17 cellular contexts compared by ENCODE assay signal in genomic region chr1:154236855-154237254, GRCh38. TPM values are rescaled to one million over a fixed set of nuclear protein-coding genes. Genes with fewer than 3 reads are reported as not detected.
DNase-seq lines count a peak whose midpoint lies in the region; ATAC-seq, FAIRE-seq and TF ChIP-seq lines count a peak whose summit lies in the region.
"Had no signal": no experiment of that assay in that cellular context is flagged by ENCODE, and none has a peak within 500 bp of the region (broad histone marks: within the 10 kb centered on the region; RNA-seq: fewer than 3 reads in every experiment).

No MANE protein-coding gene starts in this region.

- H3K36me3 ChIP-seq in right lobe of liver: peaks cover 5 to 63% (median 23%) of the 10 kb centered on the region in 4 donors

- intact Hi-C loops in activated CD4-positive, alpha-beta memory T cell treated with anti-CD3 and anti-CD28 coated beads for 36 hours (cut with micrococcal nuclease): no loop called here
- intact Hi-C loops in right lobe of liver (cut with DNase I): no loop called here

- peaks cover 60% of the 10 kb centered on the region for H3K36me3 Mint-ChIP-seq in activated CD4-positive, alpha-beta memory T cell treated with anti-CD3 and anti-CD28 coated beads for 36 hours
- peaks cover 78% of the 10 kb centered on the region for H3K36me3 Mint-ChIP-seq in activated CD4-positive, alpha-beta memory T cell treated with anti-CD3 and anti-CD28 coated beads, Interleukin-2, amount 10 ng/mL, durations not matched to agents 7 days and 5 days (ENCODE audit: low read depth)
- peaks cover 18% of the 10 kb centered on the region for H3K36me3 Mint-ChIP-seq in T-helper 17 cell (ENCODE audit: low read depth)

- peak overlapping the region in 2 of 3 donors; percentile 75 to 89 for H3K27ac ChIP-seq in right lobe of liver
- H3K27ac ChIP-seq: BLaER1 had no signal

- no peak for TF ChIP-seq CTCF in right lobe of liver (IDR thresholded peaks at IDR 0.05)

- WGBS in right lobe of liver (ENCODE audit: insufficient coverage, low coverage, low lambda C conversion rate, missing lambda C conversion rate): 28% methylated on average over 4 of the region's 4 CpGs

- no peaks in the 10 kb centered on the region for H3K27me3 ChIP-seq in right lobe of liver
- H3K27me3 ChIP-seq: BLaER1 had no signal

- H3K4me3 ChIP-seq in right lobe of liver: peak overlapping the region in 1 of 3 donors; percentile 6
- H3K4me3 ChIP-seq: BLaER1, GM12878 had no signal

- peaks cover 20% of the 10 kb centered on the region for H3K4me1 Mint-ChIP-seq in activated CD4-positive, alpha-beta memory T cell treated with anti-CD3 and anti-CD28 coated beads for 36 hours (ENCODE audit: low read depth)
- H3K4me1 Mint-ChIP-seq in activated CD4-positive, alpha-beta memory T cell treated with anti-CD3 and anti-CD28 coated beads, Interleukin-2, amount 10 ng/mL, durations not matched to agents 7 days and 5 days: peaks cover 27% of the 10 kb centered on the region
- H3K4me1 Mint-ChIP-seq in T-helper 17 cell: peaks cover 19% of the 10 kb centered on the region
- H3K4me1 Mint-ChIP-seq: H9 had no signal

- H3K27me3 Mint-ChIP-seq in activated CD4-positive, alpha-beta memory T cell treated with anti-CD3 and anti-CD28 coated beads for 36 hours: no peaks in the 10 kb centered on the region
- no peaks in the 10 kb centered on the region for H3K27me3 Mint-ChIP-seq in activated CD4-positive, alpha-beta memory T cell treated with anti-CD3 and anti-CD28 coated beads, Interleukin-2, amount 10 ng/mL, durations not matched to agents 7 days and 5 days
- H3K27me3 Mint-ChIP-seq in T-helper 17 cell: no peaks in the 10 kb centered on the region

- TF ChIP-seq POLR2A in right lobe of liver (IDR thresholded peaks at IDR 0.05): no peak

- H3K4me3 Mint-ChIP-seq in activated CD4-positive, alpha-beta memory T cell treated with anti-CD3 and anti-CD28 coated beads for 36 hours: no peak overlapping the region
- H3K4me3 Mint-ChIP-seq in activated CD4-positive, alpha-beta memory T cell treated with anti-CD3 and anti-CD28 coated beads, Interleukin-2, amount 10 ng/mL, durations not matched to agents 7 days and 5 days: no peak overlapping the region
- H3K4me3 Mint-ChIP-seq in T-helper 17 cell: no peak overlapping the region
- H3K4me3 Mint-ChIP-seq: H9 had no signal

- POLR2A ChIA-PET in activated CD4-positive, alpha-beta memory T cell treated with anti-CD3 and anti-CD28 coated beads for 36 hours (lab: Charles Lee): no interaction called here
- POLR2A ChIA-PET in activated CD4-positive, alpha-beta memory T cell treated with anti-CD3 and anti-CD28 coated beads, Interleukin-2, amount 10 ng/mL, durations not matched to agents 7 days and 5 days (lab: Charles Lee): interaction anchor here (1.7 kb wide), 1 partner anchor 15 kb away, joined by 4 read pairs; no protein-coding TSS in a partner anchor

- H3K9me3 ChIP-seq in T-helper 17 cell (ENCODE audit: control insufficient read depth, low read length, poor library complexity, severe bottlenecking) (no peaks in the 10 kb centered on the region), right lobe of liver (no peaks in the 10 kb centered on the region)
- H3K9me3 ChIP-seq: BLaER1 had no signal

- ATAC-seq in T-helper 17 cell (no peak), right lobe of liver (peak; percentile 10 to 74 (median 60)), HG03354 (IDR thresholded peaks at IDR 0.05; ENCODE audit: poor library complexity, severe bottlenecking, unreplicated experiment) (no peak)
- ATAC-seq: GM12878 had no signal

- CTCF ChIA-PET in activated CD4-positive, alpha-beta memory T cell treated with anti-CD3 and anti-CD28 coated beads for 36 hours (lab: Charles Lee): no interaction called here
- CTCF ChIA-PET in activated CD4-positive, alpha-beta memory T cell treated with anti-CD3 and anti-CD28 coated beads, Interleukin-2, amount 10 ng/mL, durations not matched to agents 7 days and 5 days (lab: Charles Lee): no interaction called here

- peak overlapping the region; percentile 0 for H3K27ac Mint-ChIP-seq in activated CD4-positive, alpha-beta memory T cell treated with anti-CD3 and anti-CD28 coated beads for 36 hours
- no peak overlapping the region for H3K27ac Mint-ChIP-seq in activated CD4-positive, alpha-beta memory T cell treated with anti-CD3 and anti-CD28 coated beads, Interleukin-2, amount 10 ng/mL, durations not matched to agents 7 days and 5 days
- peak overlapping the region; percentile 24 for H3K27ac Mint-ChIP-seq in T-helper 17 cell

- H3K9me3 Mint-ChIP-seq in activated CD4-positive, alpha-beta memory T cell treated with anti-CD3 and anti-CD28 coated beads for 36 hours: no peaks in the 10 kb centered on the region
- no peaks in the 10 kb centered on the region for H3K9me3 Mint-ChIP-seq in activated CD4-positive, alpha-beta memory T cell treated with anti-CD3 and anti-CD28 coated beads, Interleukin-2, amount 10 ng/mL, durations not matched to agents 7 days and 5 days
- H3K9me3 Mint-ChIP-seq: H9 had no signal

- FAIRE-seq in frontal cortex (lab: Jason Lieb, UNC): no peak
- FAIRE-seq: GM12878, GM18507 had no signal

- no peak for DNase-seq in activated CD4-positive, alpha-beta memory T cell treated with anti-CD3 and anti-CD28 coated beads for 36 hours
- DNase-seq in activated CD4-positive, alpha-beta memory T cell treated with anti-CD3 and anti-CD28 coated beads, Interleukin-2, amount 10 ng/mL, durations not matched to agents 7 days and 5 days: no peak
- DNase-seq in T-helper 17 cell (no peak), right lobe of liver (no peak), NAMALWA (ENCODE audit: low spot score) (no peak), frontal cortex (ENCODE audit: low spot score in 2 of 2) (no peak)
- DNase-seq: 8988T, AML-193, DMS79, GOT3, H9 had no signal

- H3K4me1 ChIP-seq in right lobe of liver: peaks cover 0 to 49% (median 20%) of the 10 kb centered on the region in 4 donors
- H3K4me1 ChIP-seq: BLaER1 had no signal

RNA-seq across cellular contexts. Expression of gene UBAP2L, which starts 16.1 kb away (rescaled TPM):
- 100 to 1,000 TPM; 180 to 183 TPM for total RNA-seq in activated CD4-positive, alpha-beta memory T cell treated with anti-CD3 and anti-CD28 coated beads for 36 hours
- total RNA-seq in activated CD4-positive, alpha-beta memory T cell treated with anti-CD3 and anti-CD28 coated beads, Interleukin-2, amount 10 ng/mL, durations not matched to agents 7 days and 5 days: 100 to 1,000 TPM; 155 to 157 TPM
- 100 to 1,000 TPM; 186 to 192 TPM for total RNA-seq in T-helper 17 cell
- 10 to 100 TPM; 26.8 to 57.2 (median 40.4) TPM for total RNA-seq in right lobe of liver
- total RNA-seq in frontal cortex: 35.5 TPM

RNA-seq across cellular contexts. Expression of gene CFAP141, which starts 30.7 kb away (rescaled TPM):
- total RNA-seq in activated CD4-positive, alpha-beta memory T cell treated with anti-CD3 and anti-CD28 coated beads for 36 hours: not detected
- total RNA-seq in activated CD4-positive, alpha-beta memory T cell treated with anti-CD3 and anti-CD28 coated beads, Interleukin-2, amount 10 ng/mL, durations not matched to agents 7 days and 5 days: not detected
- not detected for total RNA-seq in T-helper 17 cell
- not detected for total RNA-seq in right lobe of liver
- not detected for total RNA-seq in frontal cortex
- total RNA-seq: G401, GM12878, H9, HT1080 had no signal

RNA-seq across cellular contexts. Expression of gene HAX1, which starts 35.6 kb away (rescaled TPM):
- 100 to 1,000 TPM; 168 to 169 TPM for total RNA-seq in activated CD4-positive, alpha-beta memory T cell treated with anti-CD3 and anti-CD28 coated beads for 36 hours
- 100 to 1,000 TPM; 141 to 142 TPM for total RNA-seq in activated CD4-positive, alpha-beta memory T cell treated with anti-CD3 and anti-CD28 coated beads, Interleukin-2, amount 10 ng/mL, durations not matched to agents 7 days and 5 days
- total RNA-seq in T-helper 17 cell: 10 to 100 TPM; 52.5 to 67.3 TPM
- 10 to 100 TPM; 40.2 to 82.0 (median 44.9) TPM for total RNA-seq in right lobe of liver
- total RNA-seq in frontal cortex: 75.8 TPM

RNA-seq across cellular contexts. Expression of gene TPM3, which starts 45.0 kb away (rescaled TPM):
- total RNA-seq in activated CD4-positive, alpha-beta memory T cell treated with anti-CD3 and anti-CD28 coated beads for 36 hours: 100 to 1,000 TPM; 726 to 736 TPM
- 100 to 1,000 TPM; 792 to 805 TPM for total RNA-seq in activated CD4-positive, alpha-beta memory T cell treated with anti-CD3 and anti-CD28 coated beads, Interleukin-2, amount 10 ng/mL, durations not matched to agents 7 days and 5 days
- total RNA-seq in T-helper 17 cell (100 to 1,000 TPM; 386 to 391 TPM), right lobe of liver (100 to 1,000 TPM in 3 of 6 experiments, 10 to 100 TPM in 3; 76.3 to 189 (median 120) TPM), frontal cortex (245 TPM)

Comparison
In these comparisons a context has a peak if more than half of its experiments do, and no peak if none do; other contexts are left out.
1. ATAC-seq: peak in right lobe of liver (4 of 4); none in T-helper 17 cell (single experiment) and HG03354 (single experiment).